9 cellular contexts compared by ENCODE assay signal in the genomic region with DNA sequence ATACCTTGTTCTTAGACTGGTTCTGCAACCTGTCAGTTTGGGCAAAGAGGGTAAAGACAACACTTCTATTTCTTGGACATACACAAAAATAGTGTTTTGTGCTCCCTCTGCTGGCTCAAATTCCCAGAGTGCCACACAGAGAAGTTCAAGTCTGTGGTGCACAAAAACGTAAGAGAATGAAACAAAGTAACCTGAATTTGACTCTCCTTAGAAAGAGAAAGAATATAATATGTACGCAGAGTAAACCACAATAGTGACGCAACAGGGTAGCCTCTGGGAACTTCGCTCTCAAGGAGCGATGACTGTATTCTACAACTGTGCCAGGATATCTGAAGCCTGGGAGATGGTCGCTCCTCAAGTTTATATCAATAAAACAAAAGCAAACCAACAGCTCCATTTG. TPM values are rescaled to one million over a fixed set of nuclear protein-coding genes. Genes with fewer than 3 reads are reported as not detected.
DNase-seq lines count a peak whose midpoint lies in the region; ATAC-seq and TF ChIP-seq lines count a peak whose summit lies in the region.
"Had no signal": no experiment of that assay in that cellular context is flagged by ENCODE, and none has a peak within 500 bp of the region (broad histone marks: within the 10 kb centered on the region; RNA-seq: fewer than 3 reads in every experiment).

No MANE protein-coding gene starts in this region.

- TF ChIP-seq CTCF in MCF 10A (IDR thresholded peaks at IDR 0.05; ENCODE audit: unreplicated experiment) (peak; percentile 42), breast epithelium (IDR thresholded peaks at IDR 0.05) (peak in 1 of 3 donors; percentile 20), OCI-LY3 (IDR thresholded peaks at IDR 0.05; ENCODE audit: low read depth, low read length) (peak; percentile 40; the same call in 1 of the 2 replicates), type B pancreatic cell (conservative IDR thresholded peaks at IDR 0.05) (peak; percentile 65)

- no peak overlapping the region for H3K4me2 ChIP-seq in OCI-LY3 (ENCODE audit: low read length)

- H3K79me2 ChIP-seq in OCI-LY3 (ENCODE audit: low read length) = peaks cover 11% of the 10 kb centered on the region

- DNase-seq in MCF 10A (ENCODE audit: unreplicated experiment) (peak; percentile 86), breast epithelium (ENCODE audit: low spot score in 2 of 2) (no peak), fibroblast of gingiva (ENCODE audit: low read depth) (peak; percentile 87), type B pancreatic cell (ENCODE audit: extremely low spot score, unreplicated experiment) (no peak), activated gamma-delta T cell (lab: John Stamatoyannopoulos, UW) (no peak)
- DNase-seq: activated naive CD4-positive, alpha-beta T cell treated with anti-CD3 and anti-CD28 coated beads, Interleukin-2, amount 50 U/mL, for 16 hours had no signal

- no peak for ATAC-seq in GM18520 (IDR thresholded peaks at IDR 0.05; ENCODE audit: unreplicated experiment)
- no peak for ATAC-seq in GM18502 (IDR thresholded peaks at IDR 0.05; ENCODE audit: poor library complexity, unreplicated experiment)

- CTCF ChIA-PET in MCF 10A (lab: Yijun Ruan, JAX) = interaction anchor here (0.6 to 2.1 kb wide), 19 partner anchors 10 to 1473 kb away, joined by 3 to 7 read pairs (median 4); a partner anchor contains a TSS

- H3K36me3 ChIP-seq in breast epithelium = no peaks in the 10 kb centered on the region
- peaks cover 67% of the 10 kb centered on the region for H3K36me3 ChIP-seq in OCI-LY3 (replicated peaks; ENCODE audit: low read depth, low read length)

- H3K27ac Mint-ChIP-seq in MCF 10A (ENCODE audit: low read depth, unreplicated experiment) (no peak overlapping the region), type B pancreatic cell (no peak overlapping the region)

- no peak overlapping the region for H3K27ac ChIP-seq in breast epithelium
- H3K27ac ChIP-seq in OCI-LY3 (ENCODE audit: low read length) = no peak overlapping the region

- 0 out of 2 replicates have a peak, but pooled peaks cover 2% of the 10 kb centered on the region for H4K20me1 ChIP-seq in OCI-LY3 (ENCODE audit: insufficient read depth, low read length)

- no peaks in the 10 kb centered on the region for H3K27me3 Mint-ChIP-seq in MCF 10A (ENCODE audit: insufficient read depth, unreplicated experiment)
- no peaks in the 10 kb centered on the region for H3K27me3 Mint-ChIP-seq in type B pancreatic cell

- H3K9ac ChIP-seq in OCI-LY3 (ENCODE audit: low read length) = no peak overlapping the region

- POLR2A ChIA-PET in MCF 10A (lab: Yijun Ruan, JAX) = interaction anchor here (0.9 kb wide), 1 partner anchor 14 kb away, joined by 3 read pairs; no protein-coding TSS in a partner anchor

- no TSS peak for BruUV-seq in MCF 10A (replicated peaks; lab: Mats Ljungman, UMichigan)

- no peak overlapping the region for H3K4me3 ChIP-seq in breast epithelium
- H3K4me3 ChIP-seq in OCI-LY3 (ENCODE audit: low read length) = no peak overlapping the region

- H3K9me3 Mint-ChIP-seq in MCF 10A (ENCODE audit: unreplicated experiment) = no peaks in the 10 kb centered on the region
- H3K9me3 Mint-ChIP-seq in type B pancreatic cell = no peaks in the 10 kb centered on the region

- peaks cover 7% of the 10 kb centered on the region for H3K4me1 Mint-ChIP-seq in MCF 10A (ENCODE audit: insufficient read depth, unreplicated experiment)
- H3K4me1 Mint-ChIP-seq in type B pancreatic cell (ENCODE audit: unreplicated experiment) = no peaks in the 10 kb centered on the region

- H2AFZ ChIP-seq in OCI-LY3 (ENCODE audit: low read depth, low read length) = no peak overlapping the region

- H3K4me1 ChIP-seq in breast epithelium (no peaks in the 10 kb centered on the region), OCI-LY3 (ENCODE audit: low read length) (no peaks in the 10 kb centered on the region)

- intact Hi-C loops in MCF 10A (cut with micrococcal nuclease) = loop anchor here (1.0 kb wide), 2 partner anchors 144 to 149 kb away; no protein-coding TSS in a partner anchor
- intact Hi-C loops in breast epithelium (cut with DNase I; ENCODE audit: low total_unique reads) = no loop called here

- no peak for TF ChIP-seq POLR2A in breast epithelium (IDR thresholded peaks at IDR 0.05)

- H3K9me3 ChIP-seq in breast epithelium = no peaks in the 10 kb centered on the region
- H3K9me3 ChIP-seq in OCI-LY3 (ENCODE audit: insufficient read depth, low read length) = no peaks in the 10 kb centered on the region

- H3K27me3 ChIP-seq in breast epithelium = no peaks in the 10 kb centered on the region
- no peaks in the 10 kb centered on the region for H3K27me3 ChIP-seq in OCI-LY3 (ENCODE audit: low read depth, low read length)

- H3K36me3 Mint-ChIP-seq in MCF 10A (ENCODE audit: insufficient read depth, unreplicated experiment) (peaks cover 67% of the 10 kb centered on the region), type B pancreatic cell (peaks cover 14% of the 10 kb centered on the region)

- H3K4me3 Mint-ChIP-seq in MCF 10A (ENCODE audit: unreplicated experiment) = peak overlapping the region; percentile 16
- H3K4me3 Mint-ChIP-seq in type B pancreatic cell = no peak overlapping the region

RNA-seq across cellular contexts. Expression of a gene that starts 18.5 kb away (rescaled TPM):
- total RNA-seq in MCF 10A (2022) (28.5 and 28.8 TPM in 2 replicates), breast epithelium (10 to 100 TPM; 10.2 to 23.6 (median 19.0) TPM), type B pancreatic cell (ENCODE audit: low replicate concordance) (16.0 and 19.6 TPM in 2 replicates)

RNA-seq across cellular contexts. Expression of a gene that starts 19.0 kb away (rescaled TPM):
- total RNA-seq in MCF 10A (2022) (18.3 and 19.7 TPM in 2 replicates), breast epithelium (10 to 100 TPM in 2 of 3 donors, 1 to 10 TPM in 1; 9.3 to 19.6 (median 13.4) TPM), type B pancreatic cell (ENCODE audit: low replicate concordance) (23.7 and 25.9 TPM in 2 replicates)

Comparison
In these comparisons a context has a peak if more than half of its experiments do, and no peak if none do; other contexts are left out.
1. DNase-seq: peak in MCF 10A (single experiment) and fibroblast of gingiva (single experiment); none in breast epithelium (0 of 2), type B pancreatic cell (single experiment) and activated gamma-delta T cell (single experiment).